Comparison of ENCODE assay signal across 28 cellular contexts in genomic region chr9:123911024-123911423, GRCh38.
"Had no signal": no experiment of that assay in that cellular context is flagged by ENCODE, and none has a peak within 500 bp of the region (broad histone marks: within the 10 kb centered on the region; RNA-seq: fewer than 3 reads in every experiment).

No MANE protein-coding gene starts in this region.

- H3K4me1 ChIP-seq: neural progenitor cell, parathyroid adenoma, psoas muscle, right lobe of liver, stomach, thyroid gland, upper lobe of left lung had no signal

- H3K4me3 ChIP-seq: neural progenitor cell, ovary, psoas muscle, right lobe of liver, sigmoid colon, stomach, thoracic aorta, thyroid gland, tibial nerve, upper lobe of left lung, vagina had no signal

- H3K36me3 ChIP-seq: neural progenitor cell, ovary, sigmoid colon, stomach, thoracic aorta, thyroid gland, tibial nerve, upper lobe of left lung, vagina had no signal

- H3K4me1 Mint-ChIP-seq: neural progenitor cell had no signal

- H2AFZ ChIP-seq: neural progenitor cell, parathyroid adenoma had no signal

- H3K9me3 ChIP-seq: ovary, psoas muscle, right lobe of liver, sigmoid colon, stomach, thoracic aorta, thyroid gland, upper lobe of left lung, vagina had no signal

- H3K27me3 Mint-ChIP-seq: naive thymus-derived CD8-positive, alpha-beta T cell; natural killer cell treated with Interleukin-12 subunit alpha and Interleukin-12 subunit beta and Interleukin-15 and Interleukin-18, amount 100 ng/mL, for 72 hours; progenitor cell of endocrine pancreas; stimulated activated naive B cell treated with anti-CD40 and anti-IgM and Interleukin-4, amounts not matched to agents 10 μg/mL and 1 μg/mL and 100 μg/mL, for 72 hours; stimulated activated naive CD8-positive, alpha-beta T cell treated with anti-CD3 and anti-CD28 coated beads, Interleukin-15, Interleukin-2, amounts not matched to agents 100 ng/mL and 50 ng/mL, for 24 hours had no signal

- H3K4me2 ChIP-seq: neural progenitor cell had no signal

- H3K36me3 Mint-ChIP-seq: natural killer cell treated with Interleukin-12 subunit alpha and Interleukin-12 subunit beta and Interleukin-15 and Interleukin-18, amount 100 ng/mL, for 72 hours had no signal

- H3K79me2 ChIP-seq: parathyroid adenoma had no signal

- H3K9me3 Mint-ChIP-seq: natural killer cell treated with Interleukin-12 subunit alpha and Interleukin-12 subunit beta and Interleukin-15 and Interleukin-18, amount 100 ng/mL, for 72 hours; stimulated activated effector memory CD8-positive, alpha-beta T cell treated with anti-CD3 and anti-CD28 coated beads, Interleukin-12 subunit alpha, Interleukin-12 subunit beta, amount 100 ng/mL, for 72 hours; stimulated activated naive B cell treated with anti-CD40 and anti-IgM and Interleukin-4, amounts not matched to agents 10 μg/mL and 1 μg/mL and 100 μg/mL, for 72 hours had no signal

- ATAC-seq: naive thymus-derived CD8-positive, alpha-beta T cell; natural killer cell treated with Interleukin-12 subunit alpha and Interleukin-12 subunit beta and Interleukin-15 and Interleukin-18, amount 100 ng/mL, for 72 hours; psoas muscle; right cardiac atrium; right lobe of liver; stimulated activated effector memory CD8-positive, alpha-beta T cell treated with anti-CD3 and anti-CD28 coated beads, Interleukin-12 subunit alpha, Interleukin-12 subunit beta, amount 100 ng/mL, for 72 hours; stimulated activated naive B cell treated with anti-CD40 and anti-IgM and Interleukin-4, amounts not matched to agents 10 μg/mL and 1 μg/mL and 100 μg/mL, for 72 hours had no signal

- H3K27ac Mint-ChIP-seq: natural killer cell treated with Interleukin-12 subunit alpha and Interleukin-12 subunit beta and Interleukin-15 and Interleukin-18, amount 100 ng/mL, for 72 hours; neural progenitor cell; progenitor cell of endocrine pancreas; stimulated activated effector memory CD8-positive, alpha-beta T cell treated with anti-CD3 and anti-CD28 coated beads, Interleukin-12 subunit alpha, Interleukin-12 subunit beta, amount 100 ng/mL, for 72 hours; stimulated activated naive B cell treated with anti-CD40 and anti-IgM and Interleukin-4, amounts not matched to agents 10 μg/mL and 1 μg/mL and 100 μg/mL, for 72 hours; stimulated activated naive CD8-positive, alpha-beta T cell treated with anti-CD3 and anti-CD28 coated beads, Interleukin-15, Interleukin-2, amounts not matched to agents 100 ng/mL and 50 ng/mL, for 24 hours had no signal

- H3K27ac ChIP-seq: neural progenitor cell, ovary, parathyroid adenoma, psoas muscle, right lobe of liver, sigmoid colon, stomach, thoracic aorta, thyroid gland, tibial nerve, upper lobe of left lung, vagina had no signal

- H3K4me3 Mint-ChIP-seq: naive thymus-derived CD8-positive, alpha-beta T cell; natural killer cell treated with Interleukin-12 subunit alpha and Interleukin-12 subunit beta and Interleukin-15 and Interleukin-18, amount 100 ng/mL, for 72 hours; neural progenitor cell; stimulated activated effector memory CD8-positive, alpha-beta T cell treated with anti-CD3 and anti-CD28 coated beads, Interleukin-12 subunit alpha, Interleukin-12 subunit beta, amount 100 ng/mL, for 72 hours; stimulated activated naive B cell treated with anti-CD40 and anti-IgM and Interleukin-4, amounts not matched to agents 10 μg/mL and 1 μg/mL and 100 μg/mL, for 72 hours; stimulated activated naive CD8-positive, alpha-beta T cell treated with anti-CD3 and anti-CD28 coated beads, Interleukin-15, Interleukin-2, amounts not matched to agents 100 ng/mL and 50 ng/mL, for 24 hours had no signal

- H3K27me3 ChIP-seq: neural progenitor cell, ovary, right lobe of liver, sigmoid colon, stomach, thyroid gland, tibial nerve, upper lobe of left lung, vagina had no signal

- DNase-seq: naive thymus-derived CD8-positive, alpha-beta T cell; occipital lobe; ovary; posterior cingulate gyrus; psoas muscle; right cardiac atrium; right lobe of liver; sigmoid colon; small intestine; stimulated activated CD4-positive, alpha-beta T cell treated with anti-CD3 and anti-CD28 coated beads, Interleukin-15, amount 100 ng/mL, for 24 hours; stimulated activated CD4-positive, alpha-beta T cell treated with anti-CD3 and anti-CD28 coated beads, Interleukin-2, amount 100 ng/mL, for 24 hours; stimulated activated CD4-positive, alpha-beta T cell treated with anti-CD3 and anti-CD28 coated beads, Interleukin-2, amount 100 ng/mL, for 48 hours; stimulated activated CD4-positive, alpha-beta T cell treated with anti-CD3 and anti-CD28 coated beads, Interleukin-4, amount 100 ng/mL, for 24 hours; stimulated activated naive B cell treated with anti-CD40 and anti-IgM and Interleukin-4, amounts not matched to agents 10 μg/mL and 1 μg/mL and 100 μg/mL, for 72 hours; stimulated activated naive CD4-positive, alpha-beta T cell treated with Interleukin-2 at 50 U/mL for 16 hours; stomach; thyroid gland; trophoblast cell; upper lobe of left lung had no signal
